8 cellular contexts compared by ENCODE assay signal in genomic region chr1:31013187-31013864, GRCh38. TPM values are rescaled to one million over a fixed set of nuclear protein-coding genes. Genes with fewer than 3 reads are reported as not detected.
A peak's percentile ranks its signal among the peaks of the same experiment; 100 is the strongest.
DNase-seq lines count a peak whose midpoint lies in the region; ATAC-seq, FAIRE-seq and TF ChIP-seq lines count a peak whose summit lies in the region.

No MANE protein-coding gene starts in this region.

- H3K27me3 Mint-ChIP-seq in T-cell (no peaks in the 10 kb centered on the region), osteocyte (ENCODE audit: unreplicated experiment) (no peaks in the 10 kb centered on the region)

- no peak for TF ChIP-seq CTCF in osteocyte (IDR thresholded peaks at IDR 0.05)

- peak overlapping the region in 1 of 3 donors; percentile 9 for H3K4me3 Mint-ChIP-seq in T-cell
- no peak overlapping the region for H3K4me3 Mint-ChIP-seq in osteocyte (ENCODE audit: unreplicated experiment)

- H3K27ac ChIP-seq in caudate nucleus (ENCODE audit: low read depth, low read length) = no peak overlapping the region

- peak; percentile 46 for ATAC-seq in HG02588 (IDR thresholded peaks at IDR 0.05; ENCODE audit: unreplicated experiment)
- ATAC-seq in left colon = peak; percentile 8
- no peak for ATAC-seq in T-cell (replicated peaks in 1 of 4)

- peak; percentile 9 for FAIRE-seq in GM12891 (lab: Jason Lieb, UNC)

- H3K36me3 Mint-ChIP-seq in T-cell (peaks cover 13% of the 10 kb centered on the region), osteocyte (ENCODE audit: unreplicated experiment) (peaks cover 5% of the 10 kb centered on the region)

- H3K9me3 Mint-ChIP-seq in T-cell (no peaks in the 10 kb centered on the region), osteocyte (ENCODE audit: unreplicated experiment) (no peaks in the 10 kb centered on the region)

- intact Hi-C loops in left colon (cut with DNase I, micrococcal nuclease) = no loop called here

- H3K4me1 Mint-ChIP-seq in T-cell = peaks cover 61 to 73% (median 72%) of the 10 kb centered on the region in 3 donors
- peaks cover 47% of the 10 kb centered on the region for H3K4me1 Mint-ChIP-seq in osteocyte (ENCODE audit: unreplicated experiment)

- POLR2A ChIA-PET in T-cell (lab: Charles Lee) = interaction anchor here in 1 of 2 donors (0.6 kb wide), 1 partner anchor 52 kb away, joined by 4 read pairs; no protein-coding TSS in a partner anchor

- H3K27ac Mint-ChIP-seq in T-cell (peak overlapping the region in 1 of 2 donors; percentile 38), osteocyte (ENCODE audit: unreplicated experiment) (no peak overlapping the region)

- TF ChIP-seq POLR2A in GM12891 (IDR thresholded peaks at IDR 0.05; ENCODE audit: low read depth, low read length) = no peak

- CTCF ChIA-PET in T-cell (lab: Charles Lee) = no interaction called here

- DNase-seq in GM12891 (ENCODE audit: insufficient read length, low spot score) = no peak
- DNase-seq in NCI-H748 treated with DMSO at 0.1 percent for 48 hours (lab: John Stamatoyannopoulos, UW) = peak; percentile 77
- no peak for DNase-seq in left colon
- no peak for DNase-seq in caudate nucleus (lab: John Stamatoyannopoulos, UW)
- no peak for DNase-seq in stimulated activated naive CD4-positive, alpha-beta T cell (lab: John Stamatoyannopoulos, UW)
- no peak for DNase-seq in T-cell
- no peak for DNase-seq in osteocyte (ENCODE audit: extremely low spot score, unreplicated experiment)

TF ChIP-seq in GM12891, 5 proteins besides CTCF, POLR2A, EP300 and RAD21:
- TF ChIP-seq POLR2AphosphoS5 (IDR thresholded peaks at IDR 0.05; ENCODE audit: low read depth, low read length) = no peak
- no peak for TF ChIP-seq PAX5 (IDR thresholded peaks at IDR 0.05; ENCODE audit: insufficient read depth, low read length, severe bottlenecking)
- TF ChIP-seq SPI1 (IDR thresholded peaks at IDR 0.05; ENCODE audit: low read depth, low read length) = no peak
- no peak for TF ChIP-seq TAF1 (IDR thresholded peaks at IDR 0.05; ENCODE audit: low read depth, low read length)
- TF ChIP-seq POU2F2 (IDR thresholded peaks at IDR 0.05; ENCODE audit: low read depth, low read length) = no peak

RNA-seq across cellular contexts. Expression of gene PUM1, which starts 52.2 kb away (rescaled TPM):
- polyA plus RNA-seq in GM12891 (2012; ENCODE audit: low read depth, missing spikeins) = 22.7 TPM
- 100 to 1,000 TPM; 111 to 118 TPM for total RNA-seq in left colon
- total RNA-seq in T-cell = 100 to 1,000 TPM; 146 to 229 (median 154) TPM
- 139 and 145 TPM in 2 replicates for total RNA-seq in osteocyte

Comparison
In these comparisons a context has a peak if more than half of its experiments do, and no peak if none do; other contexts are left out.
1. ATAC-seq: peak in HG02588 (single experiment) and left colon (single experiment); none in T-cell (0 of 4).